Comparison of ENCODE assay signal across 19 cellular contexts in genomic region chr18:50826027-50826426, GRCh38. TPM values are rescaled to one million over a fixed set of nuclear protein-coding genes. Genes with fewer than 3 reads are reported as not detected.
DNase-seq lines count a peak whose midpoint lies in the region; ATAC-seq, FAIRE-seq and TF ChIP-seq lines count a peak whose summit lies in the region.
"Had no signal": no experiment of that assay in that cellular context is flagged by ENCODE, and none has a peak within 500 bp of the region (broad histone marks: within the 10 kb centered on the region; RNA-seq: fewer than 3 reads in every experiment).

No MANE protein-coding gene starts in this region.

- H3K36me3 ChIP-seq in mucosa of descending colon (ENCODE audit: low read depth) (no peaks in the 10 kb centered on the region), transverse colon (no peaks in the 10 kb centered on the region)
- H3K36me3 ChIP-seq: HAP-1 had no signal

- no peak overlapping the region for H3K4me3 ChIP-seq in mucosa of descending colon
- H3K4me3 ChIP-seq in transverse colon: no peak overlapping the region
- H3K4me3 ChIP-seq: HAP-1 had no signal

- in situ Hi-C loops in transverse colon (cut with MboI; ENCODE audit: low pct_ligation_motif_present in 1 of 4, low pct_unique_long_range_greater_than_20kb in 1 of 4, low sequenced_read_pairs in 3 of 4): no loop called here

- intact Hi-C loops in mucosa of descending colon (cut with DNase I, micrococcal nuclease): loop anchor here in 1 of 2 donors (5.0 kb wide), 1 partner anchor 226 kb away; no protein-coding TSS in a partner anchor
- intact Hi-C loops in transverse colon (cut with DNase I; ENCODE audit: low total_unique reads): loop anchor here (10.0 kb wide), 1 partner anchor 209 kb away; the partner anchor contains the start of gene SMAD4

- H3K9me3 ChIP-seq in mucosa of descending colon: no peaks in the 10 kb centered on the region
- no peaks in the 10 kb centered on the region for H3K9me3 ChIP-seq in transverse colon
- H3K9me3 ChIP-seq: HAP-1 had no signal

- no peak for TF ChIP-seq POLR2A in transverse colon (IDR thresholded peaks at IDR 0.05)

- WGBS in transverse colon (ENCODE audit: low coverage in 1 of 2), 2 donors: 54 to 71% methylated on average over 5 of the region's 5 CpGs

- no peaks in the 10 kb centered on the region for H3K27me3 ChIP-seq in transverse colon

- H3K4me1 ChIP-seq in mucosa of descending colon (ENCODE audit: low read depth) (peaks cover 10% of the 10 kb centered on the region), transverse colon (peaks cover 0 to 44% (median 12%) of the 10 kb centered on the region in 4 donors)

- ATAC-seq in mucosa of descending colon (peak; percentile 91), HG02973 (IDR thresholded peaks at IDR 0.05; ENCODE audit: unreplicated experiment) (no peak)

- TF ChIP-seq EP300 in transverse colon (IDR thresholded peaks at IDR 0.05; ENCODE audit: low read depth): no peak

- DNase-seq in mucosa of descending colon (peak in 1 of 3 donors; percentile 39), transverse colon (peak; percentile 28), SIG-M5 treated with dmso at 0.1 percent for 504 hours (lab: John Stamatoyannopoulos, UW; ENCODE audit: unreplicated experiment) (no peak)
- no peak for DNase-seq in activated CD4-positive, alpha-beta T cell treated with anti-CD3 and anti-CD28 coated beads for 4 hours
- DNase-seq: C1 segment of cervical spinal cord; Calu3; CD4-positive, alpha-beta memory T cell; COR-L47; DMS53; DMS79 treated with DMSO at 0.1 percent for 48 hours; GF-D8; GOT3 had no signal

- TF ChIP-seq CTCF in mucosa of descending colon (IDR thresholded peaks at IDR 0.05) (no peak), transverse colon (IDR thresholded peaks at IDR 0.05) (no peak)

- peak; percentile 36 for FAIRE-seq in colon (lab: Jason Lieb, UNC)
- FAIRE-seq: GM12891, GM18507, H54 had no signal

- peak overlapping the region in 2 of 4 donors; percentile 33 to 50 for H3K27ac ChIP-seq in transverse colon

RNA-seq across cellular contexts. Expression of gene MRO, which starts 6.2 kb away (rescaled TPM):
- total RNA-seq in mucosa of descending colon (under 1 TPM; 0.23 to 0.48 (median 0.28) TPM), transverse colon (under 1 TPM in 2 of 4 donors, not detected in 2; 0.16 to 0.27 TPM)
- total RNA-seq: Calu3; CD4-positive, alpha-beta memory T cell; Daoy had no signal

RNA-seq across cellular contexts. Expression of gene ME2, which starts 52.9 kb away (rescaled TPM):
- total RNA-seq in mucosa of descending colon: 10 to 100 TPM; 64.2 to 85.2 (median 74.6) TPM
- 10 to 100 TPM; 28.8 to 84.5 (median 53.2) TPM for total RNA-seq in transverse colon
